ENCODE assay signal across 21 cellular contexts in the genomic region with DNA sequence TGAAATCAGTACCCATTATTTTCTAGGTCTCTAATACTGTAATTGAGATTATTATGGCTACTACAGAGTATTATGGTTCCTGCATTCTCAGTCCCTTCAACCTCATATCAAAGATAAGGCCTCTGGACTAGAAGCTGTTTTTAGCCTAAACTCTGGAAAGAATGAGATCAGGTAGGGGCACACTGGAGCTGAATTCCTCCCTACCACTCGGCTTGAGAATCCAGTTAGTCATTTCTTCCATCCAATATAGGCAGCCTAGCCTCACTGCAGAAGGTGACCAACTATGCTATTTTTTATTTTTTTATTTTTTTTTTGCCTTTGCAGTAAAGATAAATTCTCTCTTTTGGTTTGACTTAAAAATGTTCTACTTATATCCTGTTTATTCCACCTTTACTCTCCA. TPM values are rescaled to one million over a fixed set of nuclear protein-coding genes. Genes with fewer than 3 reads are reported as not detected.
DNase-seq lines count a peak whose midpoint lies in the region; ATAC-seq and TF ChIP-seq lines count a peak whose summit lies in the region.
"Had no signal": no experiment of that assay in that cellular context is flagged by ENCODE, and none has a peak within 500 bp of the region (broad histone marks: within the 10 kb centered on the region; RNA-seq: fewer than 3 reads in every experiment).

No MANE protein-coding gene starts in this region.

- POLR2A ChIA-PET in activated CD4-positive, alpha-beta memory T cell treated with anti-CD3 and anti-CD28 coated beads, Interleukin-2, amount 10 ng/mL, durations not matched to agents 7 days and 5 days (lab: Charles Lee) = interaction anchor here (1.3 to 3.5 kb wide), 3 partner anchors 19 to 83 kb away, joined by 3 to 15 read pairs (median 7); a partner anchor contains a TSS

- H3K4me3 Mint-ChIP-seq in activated CD4-positive, alpha-beta memory T cell treated with anti-CD3 and anti-CD28 coated beads, Interleukin-2, amount 10 ng/mL, durations not matched to agents 7 days and 5 days = no peak overlapping the region
- H3K4me3 Mint-ChIP-seq in effector memory CD8-positive, alpha-beta T cell = no peak overlapping the region
- no peak overlapping the region for H3K4me3 Mint-ChIP-seq in stimulated activated naive B cell treated with anti-CD40 and anti-IgM and Interleukin-4, amounts not matched to agents 10 μg/mL and 1 μg/mL and 100 μg/mL, for 72 hours

- no peaks in the 10 kb centered on the region for H3K27me3 ChIP-seq in cardiac muscle cell
- no peaks in the 10 kb centered on the region for H3K27me3 ChIP-seq in heart left ventricle
- H3K27me3 ChIP-seq in WERI-Rb-1 (ENCODE audit: insufficient read depth, low read depth, severe bottlenecking) = no peaks in the 10 kb centered on the region
- no peaks in the 10 kb centered on the region for H3K27me3 ChIP-seq in esophagus squamous epithelium
- H3K27me3 ChIP-seq: gastroesophageal sphincter had no signal

- H3K27me3 Mint-ChIP-seq in activated CD4-positive, alpha-beta memory T cell treated with anti-CD3 and anti-CD28 coated beads, Interleukin-2, amount 10 ng/mL, durations not matched to agents 7 days and 5 days = no peaks in the 10 kb centered on the region
- H3K27me3 Mint-ChIP-seq in effector memory CD8-positive, alpha-beta T cell = no peaks in the 10 kb centered on the region
- no peaks in the 10 kb centered on the region for H3K27me3 Mint-ChIP-seq in stimulated activated naive B cell treated with anti-CD40 and anti-IgM and Interleukin-4, amounts not matched to agents 10 μg/mL and 1 μg/mL and 100 μg/mL, for 72 hours

- no peaks in the 10 kb centered on the region for H3K9me3 Mint-ChIP-seq in activated CD4-positive, alpha-beta memory T cell treated with anti-CD3 and anti-CD28 coated beads, Interleukin-2, amount 10 ng/mL, durations not matched to agents 7 days and 5 days
- no peaks in the 10 kb centered on the region for H3K9me3 Mint-ChIP-seq in effector memory CD8-positive, alpha-beta T cell
- no peaks in the 10 kb centered on the region for H3K9me3 Mint-ChIP-seq in stimulated activated naive B cell treated with anti-CD40 and anti-IgM and Interleukin-4, amounts not matched to agents 10 μg/mL and 1 μg/mL and 100 μg/mL, for 72 hours

- H3K27ac ChIP-seq in cardiac muscle cell (peak overlapping the region; percentile 80), heart left ventricle (peak overlapping the region in 3 of 12 donors; percentile 3 to 28 (median 27)), WERI-Rb-1 (no peak overlapping the region), esophagus squamous epithelium (no peak overlapping the region)
- H3K27ac ChIP-seq: gastroesophageal sphincter, thoracic aorta had no signal

- no peak for DNase-seq in cardiac muscle cell (ENCODE audit: low read depth in 1 of 2, low spot score in 1 of 2)
- no peak for DNase-seq in heart left ventricle
- no peak for DNase-seq in activated CD4-positive, alpha-beta memory T cell treated with anti-CD3 and anti-CD28 coated beads, Interleukin-2, amount 10 ng/mL, durations not matched to agents 7 days and 5 days
- no peak for DNase-seq in effector memory CD8-positive, alpha-beta T cell
- no peak for DNase-seq in stimulated activated naive B cell treated with anti-CD40 and anti-IgM and Interleukin-4, amounts not matched to agents 10 μg/mL and 1 μg/mL and 100 μg/mL, for 72 hours
- no peak for DNase-seq in WERI-Rb-1
- no peak for DNase-seq in esophagus squamous epithelium (lab: John Stamatoyannopoulos, UW)
- DNase-seq in nucleus accumbens (lab: John Stamatoyannopoulos, UW) = no peak
- DNase-seq: activated T-cell treated with anti-CD3 and anti-CD28 coated beads for 4 hours; DMS 273 treated with DMSO at 0.1 percent for 48 hours; GF-D8; NCI-H2029; NCI-H446 treated with DMSO at 0.1 percent for 48 hours; NK-92 treated with Interleukin-12 subunit alpha and Interleukin-12 subunit beta, amount 100 ng/mL, for 24 hours; stimulated activated CD4-positive, alpha-beta T cell treated with anti-CD3 and anti-CD28 coated beads, Interleukin-4, amount 100 ng/mL, for 1 hour had no signal

- H3K27ac Mint-ChIP-seq in activated CD4-positive, alpha-beta memory T cell treated with anti-CD3 and anti-CD28 coated beads, Interleukin-2, amount 10 ng/mL, durations not matched to agents 7 days and 5 days = peak overlapping the region; percentile 36
- H3K27ac Mint-ChIP-seq in effector memory CD8-positive, alpha-beta T cell = peak overlapping the region; percentile 44 to 54
- H3K27ac Mint-ChIP-seq in stimulated activated naive B cell treated with anti-CD40 and anti-IgM and Interleukin-4, amounts not matched to agents 10 μg/mL and 1 μg/mL and 100 μg/mL, for 72 hours = peak overlapping the region; percentile 57

- TF ChIP-seq POLR2A in heart left ventricle (IDR thresholded peaks at IDR 0.05) (no peak), esophagus squamous epithelium (IDR thresholded peaks at IDR 0.05) (no peak)

- H3K4me1 Mint-ChIP-seq in activated CD4-positive, alpha-beta memory T cell treated with anti-CD3 and anti-CD28 coated beads, Interleukin-2, amount 10 ng/mL, durations not matched to agents 7 days and 5 days = peaks cover 29% of the 10 kb centered on the region
- H3K4me1 Mint-ChIP-seq in effector memory CD8-positive, alpha-beta T cell (ENCODE audit: low read depth in 2 of 2) = peaks cover 8 to 10% of the 10 kb centered on the region in 2 donors
- peaks cover 14 to 22% of the 10 kb centered on the region in 2 donors for H3K4me1 Mint-ChIP-seq in stimulated activated naive B cell treated with anti-CD40 and anti-IgM and Interleukin-4, amounts not matched to agents 10 μg/mL and 1 μg/mL and 100 μg/mL, for 72 hours

- H3K9me3 ChIP-seq in cardiac muscle cell (ENCODE audit: low read depth) (no peaks in the 10 kb centered on the region), heart left ventricle (no peaks in the 10 kb centered on the region), WERI-Rb-1 (ENCODE audit: severe bottlenecking) (no peaks in the 10 kb centered on the region), esophagus squamous epithelium (no peaks in the 10 kb centered on the region)
- H3K9me3 ChIP-seq: gastroesophageal sphincter, thoracic aorta had no signal

- intact Hi-C loops in heart left ventricle (cut with DNase I) = loop anchor here in 3 of 10 donors (5.0 to 10.0 kb wide), 2 partner anchors 37 to 60 kb away; a partner anchor contains a TSS
- intact Hi-C loops in esophagus squamous epithelium (cut with DNase I) = no loop called here

- peaks cover 19% of the 10 kb centered on the region for H3K4me1 ChIP-seq in cardiac muscle cell (ENCODE audit: low read depth)
- H3K4me1 ChIP-seq in heart left ventricle = peaks cover 0 to 14% (median 0%) of the 10 kb centered on the region in 12 donors
- no peaks in the 10 kb centered on the region for H3K4me1 ChIP-seq in esophagus squamous epithelium
- H3K4me1 ChIP-seq: gastroesophageal sphincter had no signal

- CTCF ChIA-PET in activated CD4-positive, alpha-beta memory T cell treated with anti-CD3 and anti-CD28 coated beads, Interleukin-2, amount 10 ng/mL, durations not matched to agents 7 days and 5 days (lab: Charles Lee) = interaction anchor here (1.8 kb wide), 1 partner anchor 12 kb away, joined by 4 read pairs; no protein-coding TSS in a partner anchor

- ATAC-seq in heart left ventricle = no peak
- no peak for ATAC-seq in effector memory CD8-positive, alpha-beta T cell (replicated peaks)
- ATAC-seq in stimulated activated naive B cell treated with anti-CD40 and anti-IgM and Interleukin-4, amounts not matched to agents 10 μg/mL and 1 μg/mL and 100 μg/mL, for 72 hours (replicated peaks) = no peak
- ATAC-seq: gastroesophageal sphincter, left lobe of liver had no signal

- peaks cover 73% of the 10 kb centered on the region for H3K36me3 Mint-ChIP-seq in activated CD4-positive, alpha-beta memory T cell treated with anti-CD3 and anti-CD28 coated beads, Interleukin-2, amount 10 ng/mL, durations not matched to agents 7 days and 5 days (ENCODE audit: low read depth)
- H3K36me3 Mint-ChIP-seq in effector memory CD8-positive, alpha-beta T cell (ENCODE audit: insufficient read depth) = peaks cover 52% of the 10 kb centered on the region
- H3K36me3 Mint-ChIP-seq in stimulated activated naive B cell treated with anti-CD40 and anti-IgM and Interleukin-4, amounts not matched to agents 10 μg/mL and 1 μg/mL and 100 μg/mL, for 72 hours = peaks cover 42 to 69% of the 10 kb centered on the region in 2 donors

- WGBS in heart left ventricle, 4 donors = 32 to 60% (median 33%) methylated on average over 1 of the region's 1 CpG
- 33 to 41% methylated on average over 1 of the region's 1 CpG for WGBS in esophagus squamous epithelium, 2 donors

- H3K36me3 ChIP-seq in cardiac muscle cell = peaks cover 52% of the 10 kb centered on the region
- H3K36me3 ChIP-seq in heart left ventricle = peaks cover 5 to 100% (median 94%) of the 10 kb centered on the region in 9 donors
- H3K36me3 ChIP-seq in WERI-Rb-1 = peaks cover 99% of the 10 kb centered on the region
- H3K36me3 ChIP-seq in esophagus squamous epithelium = peaks cover 27 to 100% (median 51%) of the 10 kb centered on the region in 3 donors

- TF ChIP-seq CTCF in cardiac muscle cell (IDR thresholded peaks at IDR 0.05; ENCODE audit: low read depth, low read length) (no peak), heart left ventricle (IDR thresholded peaks at IDR 0.05) (no peak), WERI-Rb-1 (IDR thresholded peaks at IDR 0.05; ENCODE audit: low read depth, low read length) (no peak), esophagus squamous epithelium (IDR thresholded peaks at IDR 0.05) (no peak)

- H3K4me3 ChIP-seq in cardiac muscle cell (no peak overlapping the region), heart left ventricle (no peak overlapping the region), WERI-Rb-1 (ENCODE audit: low read depth, low read length) (no peak overlapping the region), esophagus squamous epithelium (no peak overlapping the region)
- H3K4me3 ChIP-seq: gastroesophageal sphincter, thoracic aorta had no signal

RNA-seq across cellular contexts. Expression of a gene that starts 8.0 kb away (rescaled TPM):
- 92.1 and 101 TPM in 2 replicates for total RNA-seq in cardiac muscle cell
- polyA plus RNA-seq in cardiac muscle cell = 106 and 112 TPM in 2 replicates
- total RNA-seq in heart left ventricle = 100 to 1,000 TPM; 127 to 230 (median 165) TPM
- polyA plus RNA-seq in heart left ventricle = 100 to 1,000 TPM; 156 to 308 TPM
- total RNA-seq in activated CD4-positive, alpha-beta memory T cell treated with anti-CD3 and anti-CD28 coated beads, Interleukin-2, amount 10 ng/mL, durations not matched to agents 7 days and 5 days = 100 to 1,000 TPM; 141 to 142 TPM
- 100 to 1,000 TPM in 1 of 4 donors, 10 to 100 TPM in 3; 39.3 to 105 (median 88.9) TPM for total RNA-seq in esophagus squamous epithelium

RNA-seq across cellular contexts. Expression of a gene that starts 43.7 kb away (rescaled TPM):
- total RNA-seq in cardiac muscle cell (111 and 190 TPM in 2 replicates), heart left ventricle (100 to 1,000 TPM in 5 of 9 donors, 10 to 100 TPM in 4; 57.4 to 142 (median 100) TPM), esophagus squamous epithelium (10 to 100 TPM; 57.8 to 69.5 (median 69.1) TPM)
- polyA plus RNA-seq in cardiac muscle cell (142 and 164 TPM in 2 replicates), heart left ventricle (10 to 100 TPM; 61.6 to 88.3 TPM)
- 100 to 1,000 TPM; 155 to 157 TPM for total RNA-seq in activated CD4-positive, alpha-beta memory T cell treated with anti-CD3 and anti-CD28 coated beads, Interleukin-2, amount 10 ng/mL, durations not matched to agents 7 days and 5 days

RNA-seq across cellular contexts. Expression of a gene that starts 56.4 kb away (rescaled TPM):
- total RNA-seq in cardiac muscle cell = 4.8 and 11.2 TPM in 2 replicates
- 5.4 and 20.6 TPM in 2 replicates for polyA plus RNA-seq in cardiac muscle cell
- under 1 TPM in 6 of 9 donors, not detected in 3; 0.23 to 0.93 (median 0.55) TPM for total RNA-seq in heart left ventricle
- 1 to 10 TPM in 1 of 2 donors, under 1 TPM in 1; 0.15 to 1.2 TPM for polyA plus RNA-seq in heart left ventricle
- not detected for total RNA-seq in activated CD4-positive, alpha-beta memory T cell treated with anti-CD3 and anti-CD28 coated beads, Interleukin-2, amount 10 ng/mL, durations not matched to agents 7 days and 5 days
- total RNA-seq in esophagus squamous epithelium = not detected
- total RNA-seq: left lobe of liver; skeletal muscle tissue; T-helper 2 cell treated with Interferon-gamma antibody and Interleukin-4, amounts not matched to agents 100 ng/mL and 5 ng/mL, for 36 hours; thoracic aorta had no signal

RNA-seq across cellular contexts. Expression of a gene that starts 58.3 kb away (rescaled TPM):
- total RNA-seq in cardiac muscle cell (not detected in 2 replicates), heart left ventricle (not detected), esophagus squamous epithelium (not detected)
- polyA plus RNA-seq in cardiac muscle cell (not detected in 2 replicates), heart left ventricle (not detected)
- not detected for total RNA-seq in activated CD4-positive, alpha-beta memory T cell treated with anti-CD3 and anti-CD28 coated beads, Interleukin-2, amount 10 ng/mL, durations not matched to agents 7 days and 5 days
- total RNA-seq: gastroesophageal sphincter, left lobe of liver, posterior vena cava, skeletal muscle tissue, thoracic aorta had no signal
